In genomic region chr6:55882731-55883595, GRCh38 we compare ENCODE assay signal across 10 cellular contexts. TPM values are rescaled to one million over a fixed set of nuclear protein-coding genes. Genes with fewer than 3 reads are reported as not detected.
DNase-seq lines count a peak whose midpoint lies in the region; ATAC-seq and TF ChIP-seq lines count a peak whose summit lies in the region.
"Had no signal": no experiment of that assay in that cellular context is flagged by ENCODE, and none has a peak within 500 bp of the region (broad histone marks: within the 10 kb centered on the region; RNA-seq: fewer than 3 reads in every experiment).

No MANE protein-coding gene starts in this region.

- H3K27me3 ChIP-seq in adipocyte (replicated peaks; ENCODE audit: control insufficient read depth, insufficient read depth, low read length) (no peaks in the 10 kb centered on the region), esophagus muscularis mucosa (no peaks in the 10 kb centered on the region), WERI-Rb-1 (ENCODE audit: insufficient read depth, low read depth, severe bottlenecking) (no peaks in the 10 kb centered on the region)

- TF ChIP-seq CTCF in HFF-Myc (IDR thresholded peaks at IDR 0.05; ENCODE audit: low read depth, low read length, missing control alignments) = no peak
- TF ChIP-seq CTCF in esophagus muscularis mucosa (IDR thresholded peaks at IDR 0.05) = no peak
- no peak for TF ChIP-seq CTCF in WERI-Rb-1 (IDR thresholded peaks at IDR 0.05; ENCODE audit: low read depth, low read length)

- no peak overlapping the region for H3K4me3 ChIP-seq in HFF-Myc (replicated peaks; ENCODE audit: low read depth, low read length)
- H3K4me3 ChIP-seq in adipocyte (ENCODE audit: low read length) = no peak overlapping the region
- no peak overlapping the region for H3K4me3 ChIP-seq in esophagus muscularis mucosa
- no peak overlapping the region for H3K4me3 ChIP-seq in WERI-Rb-1 (ENCODE audit: low read depth, low read length)
- H3K4me3 ChIP-seq: skin epidermis had no signal

- WGBS in esophagus muscularis mucosa = 71% methylated on average over 1 of the region's 1 CpG

- no peak overlapping the region for H3K9ac ChIP-seq in adipocyte (ENCODE audit: low read length)

- peak; percentile 84 for ATAC-seq in sciatic nerve
- ATAC-seq in esophagus mucosa = no peak

- TF ChIP-seq EP300 in esophagus muscularis mucosa (IDR thresholded peaks at IDR 0.05) = no peak

- no peaks in the 10 kb centered on the region for H3K36me3 ChIP-seq in adipocyte (ENCODE audit: control insufficient read depth, insufficient read depth, low read length, severe bottlenecking)
- H3K36me3 ChIP-seq in esophagus muscularis mucosa = no peaks in the 10 kb centered on the region
- H3K36me3 ChIP-seq in WERI-Rb-1 = no peaks in the 10 kb centered on the region

- DNase-seq in HFF-Myc (ENCODE audit: extremely low read depth, low read depth) (peak; percentile 48), adipocyte (ENCODE audit: low read depth) (peak; percentile 75), glomerular visceral epithelial cell (ENCODE audit: extremely low spot score) (peak; percentile 66), sciatic nerve (ENCODE audit: low spot score) (no peak), esophagus muscularis mucosa (ENCODE audit: extremely low spot score) (no peak), SK-N-DZ (ENCODE audit: low spot score) (no peak), WERI-Rb-1 (no peak)
- DNase-seq: left cardiac atrium had no signal

- no peaks in the 10 kb centered on the region for H3K9me3 ChIP-seq in adipocyte (ENCODE audit: control insufficient read depth, low read length)
- no peaks in the 10 kb centered on the region for H3K9me3 ChIP-seq in esophagus muscularis mucosa
- H3K9me3 ChIP-seq in WERI-Rb-1 (ENCODE audit: severe bottlenecking) = no peaks in the 10 kb centered on the region

- H3K4me1 ChIP-seq in adipocyte (ENCODE audit: control insufficient read depth, insufficient read depth, low read length) = peaks cover 16% of the 10 kb centered on the region
- H3K4me1 ChIP-seq in esophagus muscularis mucosa = peaks cover 6 to 16% (median 14%) of the 10 kb centered on the region in 4 donors

- no peak for TF ChIP-seq POLR2A in esophagus muscularis mucosa (IDR thresholded peaks at IDR 0.05; ENCODE audit: low read depth)

- intact Hi-C loops in sciatic nerve (cut with DNase I) = no loop called here
- intact Hi-C loops in esophagus muscularis mucosa (cut with DNase I) = no loop called here

- H3K27ac ChIP-seq in esophagus muscularis mucosa (replicated peaks in 1 of 4) (no peak overlapping the region), WERI-Rb-1 (no peak overlapping the region)
- H3K27ac ChIP-seq: skin epidermis had no signal

RNA-seq across cellular contexts. Expression of gene BMP5, which starts 7.6 kb away (rescaled TPM):
- total RNA-seq in sciatic nerve (1.3 TPM), esophagus muscularis mucosa (1 to 10 TPM; 1.3 to 3.5 (median 1.6) TPM), esophagus mucosa (0.08 TPM)
- polyA plus RNA-seq in SK-N-DZ (2014; cell fraction: cytosol; rRNA removed) = 0.09 and 0.13 TPM in 2 replicates
- polyA plus RNA-seq in SK-N-DZ (2014; cell fraction: nucleus; rRNA removed) = 0.28 and 0.35 TPM in 2 replicates

Comparison
In these comparisons a context has a peak if more than half of its experiments do, and no peak if none do; other contexts are left out.
1. DNase-seq: peak in HFF-Myc (single experiment), adipocyte (single experiment) and glomerular visceral epithelial cell (single experiment); none in sciatic nerve (single experiment), esophagus muscularis mucosa (single experiment), SK-N-DZ (single experiment) and WERI-Rb-1 (single experiment).